19 cellular contexts compared by ENCODE assay signal in genomic region chr12:85425349-85425612, GRCh38.
"Had no signal": no experiment of that assay in that cellular context is flagged by ENCODE, and none has a peak within 500 bp of the region (broad histone marks: within the 10 kb centered on the region; RNA-seq: fewer than 3 reads in every experiment).

No MANE protein-coding gene starts in this region.

- H3K4me3 Mint-ChIP-seq: activated CD4-positive, alpha-beta memory T cell treated with anti-CD3 and anti-CD28 coated beads, Interleukin-2, amount 10 ng/mL, durations not matched to agents 7 days and 5 days; activated CD4-positive, alpha-beta T cell treated with anti-CD3 and anti-CD28 coated beads, Interleukin-2, amount 10 ng/mL, durations not matched to agents 7 days and 5 days; activated naive CD4-positive, alpha-beta T cell treated with anti-CD3 and anti-CD28 coated beads, Interleukin-2, amount 50 U/mL, for 24 hours; activated T-helper 17 cell treated with anti-CD3 and anti-CD28 coated beads, Interleukin-2, amount 50 U/mL, for 72 hours had no signal

- ATAC-seq: activated T-helper 17 cell treated with anti-CD3 and anti-CD28 coated beads, Interleukin-2, amount 50 U/mL, for 72 hours had no signal

- DNase-seq: activated CD4-positive, alpha-beta memory T cell treated with anti-CD3 and anti-CD28 coated beads, Interleukin-2, amount 10 ng/mL, durations not matched to agents 7 days and 5 days; activated CD4-positive, CD25-positive, alpha-beta regulatory T cell; activated T-cell treated with anti-CD3 and anti-CD28 coated beads for 4 hours; aorta; caudate nucleus; NCI-H1048; NCI-H146; NCI-H1930; NCI-H2171; NCI-H2227 treated with DMSO at 0.1 percent for 48 hours; NCI-H774; SHP77; T1000 had no signal

- H3K4me1 Mint-ChIP-seq: activated CD4-positive, alpha-beta memory T cell treated with anti-CD3 and anti-CD28 coated beads, Interleukin-2, amount 10 ng/mL, durations not matched to agents 7 days and 5 days; activated CD4-positive, alpha-beta T cell treated with anti-CD3 and anti-CD28 coated beads, Interleukin-2, amount 10 ng/mL, durations not matched to agents 7 days and 5 days; activated naive CD4-positive, alpha-beta T cell treated with anti-CD3 and anti-CD28 coated beads, Interleukin-2, amount 50 U/mL, for 24 hours; activated T-helper 17 cell treated with anti-CD3 and anti-CD28 coated beads, Interleukin-2, amount 50 U/mL, for 72 hours had no signal

- H3K4me3 ChIP-seq: breast epithelium, coronary artery, SJSA1 had no signal

- H3K9me3 Mint-ChIP-seq: activated CD4-positive, alpha-beta memory T cell treated with anti-CD3 and anti-CD28 coated beads, Interleukin-2, amount 10 ng/mL, durations not matched to agents 7 days and 5 days; activated CD4-positive, alpha-beta T cell treated with anti-CD3 and anti-CD28 coated beads, Interleukin-2, amount 10 ng/mL, durations not matched to agents 7 days and 5 days; activated naive CD4-positive, alpha-beta T cell treated with anti-CD3 and anti-CD28 coated beads, Interleukin-2, amount 50 U/mL, for 24 hours; activated T-helper 17 cell treated with anti-CD3 and anti-CD28 coated beads, Interleukin-2, amount 50 U/mL, for 72 hours had no signal

- H3K36me3 Mint-ChIP-seq: activated naive CD4-positive, alpha-beta T cell treated with anti-CD3 and anti-CD28 coated beads, Interleukin-2, amount 50 U/mL, for 24 hours had no signal

- H3K27me3 Mint-ChIP-seq: activated CD4-positive, alpha-beta memory T cell treated with anti-CD3 and anti-CD28 coated beads, Interleukin-2, amount 10 ng/mL, durations not matched to agents 7 days and 5 days; activated CD4-positive, alpha-beta T cell treated with anti-CD3 and anti-CD28 coated beads, Interleukin-2, amount 10 ng/mL, durations not matched to agents 7 days and 5 days; activated naive CD4-positive, alpha-beta T cell treated with anti-CD3 and anti-CD28 coated beads, Interleukin-2, amount 50 U/mL, for 24 hours; activated T-helper 17 cell treated with anti-CD3 and anti-CD28 coated beads, Interleukin-2, amount 50 U/mL, for 72 hours had no signal

- H3K4me1 ChIP-seq: breast epithelium, SJSA1 had no signal

- H3K9me3 ChIP-seq: breast epithelium, SJSA1 had no signal

- H3K27ac ChIP-seq: breast epithelium, coronary artery, SJSA1 had no signal

- H3K27me3 ChIP-seq: breast epithelium, SJSA1 had no signal

- H3K27ac Mint-ChIP-seq: activated CD4-positive, alpha-beta memory T cell treated with anti-CD3 and anti-CD28 coated beads, Interleukin-2, amount 10 ng/mL, durations not matched to agents 7 days and 5 days; activated CD4-positive, alpha-beta T cell treated with anti-CD3 and anti-CD28 coated beads, Interleukin-2, amount 10 ng/mL, durations not matched to agents 7 days and 5 days; activated naive CD4-positive, alpha-beta T cell treated with anti-CD3 and anti-CD28 coated beads, Interleukin-2, amount 50 U/mL, for 24 hours; activated T-helper 17 cell treated with anti-CD3 and anti-CD28 coated beads, Interleukin-2, amount 50 U/mL, for 72 hours had no signal

- H3K36me3 ChIP-seq: breast epithelium, SJSA1 had no signal
